In the genomic region with DNA sequence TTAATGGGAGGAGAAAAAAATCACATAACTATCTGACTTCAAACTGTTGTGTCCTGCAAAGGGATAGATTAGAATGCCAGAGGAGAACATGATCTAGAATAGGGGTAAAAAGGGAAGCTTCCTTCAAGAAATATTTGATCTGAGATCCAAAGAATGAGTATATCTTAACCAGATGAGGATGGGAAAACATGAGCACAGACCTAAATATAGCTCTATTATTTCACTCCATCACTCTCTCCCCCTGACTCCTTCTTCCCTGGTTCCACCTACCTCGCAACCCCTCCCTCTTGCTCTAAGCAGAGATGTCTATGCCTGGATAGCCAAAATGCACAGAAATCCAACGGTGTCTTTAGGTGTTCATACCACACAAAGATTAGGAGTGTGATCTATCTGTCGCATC, we compare ENCODE assay signal across 23 cellular contexts. TPM values are rescaled to one million over a fixed set of nuclear protein-coding genes. Genes with fewer than 3 reads are reported as not detected.
DNase-seq lines count a peak whose midpoint lies in the region; ATAC-seq and TF ChIP-seq lines count a peak whose summit lies in the region.
"Had no signal": no experiment of that assay in that cellular context is flagged by ENCODE, and none has a peak within 500 bp of the region (broad histone marks: within the 10 kb centered on the region; RNA-seq: fewer than 3 reads in every experiment).

No MANE protein-coding gene starts in this region.

- peaks cover 2% of the 10 kb centered on the region for H3K36me3 Mint-ChIP-seq in activated CD8-positive, alpha-beta T cell treated with anti-CD3 and anti-CD28 coated beads, Interleukin-2, amount 10 ng/mL, durations not matched to agents 7 days and 5 days (ENCODE audit: low read depth)
- peaks cover 75% of the 10 kb centered on the region for H3K36me3 Mint-ChIP-seq in activated CD8-positive, alpha-beta T cell treated with anti-CD3 and anti-CD28 coated beads for 36 hours (ENCODE audit: low read depth)
- H3K36me3 Mint-ChIP-seq in GM23338 (ENCODE audit: low read depth) (no peaks in the 10 kb centered on the region), WTC11 (no peaks in the 10 kb centered on the region)
- H3K36me3 Mint-ChIP-seq in stimulated activated naive B cell treated with anti-CD40 and anti-IgM and Interleukin-4, amounts not matched to agents 10 μg/mL and 1 μg/mL and 100 μg/mL, for 72 hours, result peaks cover 51 to 70% of the 10 kb centered on the region in 2 donors
- H3K36me3 Mint-ChIP-seq in activated naive CD8-positive, alpha-beta T cell treated with anti-CD3 and anti-CD28 coated beads for 36 hours, result peaks cover 62% of the 10 kb centered on the region
- H3K36me3 Mint-ChIP-seq: CD14-positive monocyte had no signal

- no peak overlapping the region for H3K4me3 ChIP-seq in GM23338
- H3K4me3 ChIP-seq: BLaER1 treated with 17β-estradiol and CSF1 and Interleukin-3, amounts not matched to agents 10 nM and 100 nM; GM12878; GM23248 had no signal

- no peaks in the 10 kb centered on the region; the same call in 1 of the 2 replicates for H3K9me2 ChIP-seq in GM23338 (ENCODE audit: insufficient read depth)

- 0 out of 2 replicates have a peak, but pooled peaks cover 7% of the 10 kb centered on the region for H3K4me1 ChIP-seq in GM23338 (ENCODE audit: insufficient read depth)
- H3K4me1 ChIP-seq: BE2C had no signal

- no peak overlapping the region for H3K27ac Mint-ChIP-seq in activated CD8-positive, alpha-beta T cell treated with anti-CD3 and anti-CD28 coated beads, Interleukin-2, amount 10 ng/mL, durations not matched to agents 7 days and 5 days
- no peak overlapping the region for H3K27ac Mint-ChIP-seq in activated CD8-positive, alpha-beta T cell treated with anti-CD3 and anti-CD28 coated beads for 36 hours
- H3K27ac Mint-ChIP-seq in GM23338 (no peak overlapping the region), WTC11 (no peak overlapping the region)
- H3K27ac Mint-ChIP-seq in stimulated activated naive B cell treated with anti-CD40 and anti-IgM and Interleukin-4, amounts not matched to agents 10 μg/mL and 1 μg/mL and 100 μg/mL, for 72 hours, result peak overlapping the region; percentile 84
- no peak overlapping the region for H3K27ac Mint-ChIP-seq in activated naive CD8-positive, alpha-beta T cell treated with anti-CD3 and anti-CD28 coated beads for 36 hours
- H3K27ac Mint-ChIP-seq: CD14-positive monocyte; CD4-positive, alpha-beta T cell; CD8-positive, alpha-beta memory T cell; H9; HFFc6 had no signal

- H3K27me3 ChIP-seq in GM23338 (ENCODE audit: insufficient read depth), result no peaks in the 10 kb centered on the region
- H3K27me3 ChIP-seq: BE2C; BLaER1 treated with 17β-estradiol and CSF1 and Interleukin-3, amounts not matched to agents 10 nM and 100 nM had no signal

- CTCF ChIA-PET in activated CD8-positive, alpha-beta T cell treated with anti-CD3 and anti-CD28 coated beads, Interleukin-2, amount 10 ng/mL, durations not matched to agents 7 days and 5 days (lab: Charles Lee), result interaction anchor here (0.7 to 3.7 kb wide), 6 partner anchors 10 to 33 kb away, joined by 3 to 35 read pairs (median 4); no protein-coding TSS in a partner anchor
- CTCF ChIA-PET in activated CD8-positive, alpha-beta T cell treated with anti-CD3 and anti-CD28 coated beads for 36 hours (lab: Charles Lee), result interaction anchor here (1.0 to 3.3 kb wide), 2 partner anchors 11 to 104 kb away, joined by 3 to 13 read pairs; no protein-coding TSS in a partner anchor
- CTCF ChIA-PET in WTC11 (lab: Charles Lee), result interaction anchor here (0.6 kb wide), 1 partner anchor 12 kb away, joined by 3 read pairs; no protein-coding TSS in a partner anchor

- H3K79me2 ChIP-seq in GM23338 (replicated peaks; ENCODE audit: insufficient read depth), result no peaks in the 10 kb centered on the region

- H2AFZ ChIP-seq in GM23338, result no peak overlapping the region
- H2AFZ ChIP-seq: GM23248 had no signal

- peak; percentile 38 for ATAC-seq in activated CD8-positive, alpha-beta T cell treated with anti-CD3 and anti-CD28 coated beads, Interleukin-2, amount 10 ng/mL, durations not matched to agents 7 days and 5 days
- no peak for ATAC-seq in activated CD8-positive, alpha-beta T cell treated with anti-CD3 and anti-CD28 coated beads for 36 hours
- ATAC-seq in GM23338 (no peak), WTC11 (no peak)
- ATAC-seq in stimulated activated naive B cell treated with anti-CD40 and anti-IgM and Interleukin-4, amounts not matched to agents 10 μg/mL and 1 μg/mL and 100 μg/mL, for 72 hours (replicated peaks), result peak in 1 of 2 donors; percentile 19
- ATAC-seq: GM12878, HCT116 had no signal

- no peaks in the 10 kb centered on the region for H3K27me3 Mint-ChIP-seq in activated CD8-positive, alpha-beta T cell treated with anti-CD3 and anti-CD28 coated beads, Interleukin-2, amount 10 ng/mL, durations not matched to agents 7 days and 5 days (ENCODE audit: low read depth)
- H3K27me3 Mint-ChIP-seq in activated CD8-positive, alpha-beta T cell treated with anti-CD3 and anti-CD28 coated beads for 36 hours, result no peaks in the 10 kb centered on the region
- no peaks in the 10 kb centered on the region for H3K27me3 Mint-ChIP-seq in GM23338 (ENCODE audit: insufficient read depth, low read depth, poor library complexity)
- no peaks in the 10 kb centered on the region for H3K27me3 Mint-ChIP-seq in stimulated activated naive B cell treated with anti-CD40 and anti-IgM and Interleukin-4, amounts not matched to agents 10 μg/mL and 1 μg/mL and 100 μg/mL, for 72 hours
- H3K27me3 Mint-ChIP-seq in activated naive CD8-positive, alpha-beta T cell treated with anti-CD3 and anti-CD28 coated beads for 36 hours, result no peaks in the 10 kb centered on the region
- no peaks in the 10 kb centered on the region for H3K27me3 Mint-ChIP-seq in WTC11 (ENCODE audit: low read depth)
- H3K27me3 Mint-ChIP-seq: CD4-positive, alpha-beta T cell; CD8-positive, alpha-beta memory T cell had no signal

- H3K9me3 Mint-ChIP-seq in activated CD8-positive, alpha-beta T cell treated with anti-CD3 and anti-CD28 coated beads, Interleukin-2, amount 10 ng/mL, durations not matched to agents 7 days and 5 days (ENCODE audit: insufficient read depth), result no peaks in the 10 kb centered on the region
- H3K9me3 Mint-ChIP-seq in activated CD8-positive, alpha-beta T cell treated with anti-CD3 and anti-CD28 coated beads for 36 hours, result no peaks in the 10 kb centered on the region
- H3K9me3 Mint-ChIP-seq in GM23338 (peaks cover 3% of the 10 kb centered on the region; the same call in 1 of the 3 replicates), WTC11 (no peaks in the 10 kb centered on the region)
- no peaks in the 10 kb centered on the region for H3K9me3 Mint-ChIP-seq in stimulated activated naive B cell treated with anti-CD40 and anti-IgM and Interleukin-4, amounts not matched to agents 10 μg/mL and 1 μg/mL and 100 μg/mL, for 72 hours
- H3K9me3 Mint-ChIP-seq in activated naive CD8-positive, alpha-beta T cell treated with anti-CD3 and anti-CD28 coated beads for 36 hours, result no peaks in the 10 kb centered on the region
- H3K9me3 Mint-ChIP-seq: HFFc6 had no signal

- no peak for TF ChIP-seq CTCF in activated CD8-positive, alpha-beta T cell treated with anti-CD3 and anti-CD28 coated beads for 36 hours (IDR thresholded peaks at IDR 0.05)
- no peak for TF ChIP-seq CTCF in GM23338 (conservative IDR thresholded peaks at IDR 0.05; ENCODE audit: low read depth in 2 of 2)
- no peak for TF ChIP-seq CTCF in WTC11 (IDR thresholded peaks at IDR 0.05)

- POLR2A ChIA-PET in activated CD8-positive, alpha-beta T cell treated with anti-CD3 and anti-CD28 coated beads, Interleukin-2, amount 10 ng/mL, durations not matched to agents 7 days and 5 days (lab: Charles Lee), result no interaction called here
- POLR2A ChIA-PET in activated CD8-positive, alpha-beta T cell treated with anti-CD3 and anti-CD28 coated beads for 36 hours (lab: Charles Lee), result no interaction called here
- POLR2A ChIA-PET in WTC11 (lab: Charles Lee), result no interaction called here

- no peaks in the 10 kb centered on the region for H3K4me1 Mint-ChIP-seq in activated CD8-positive, alpha-beta T cell treated with anti-CD3 and anti-CD28 coated beads, Interleukin-2, amount 10 ng/mL, durations not matched to agents 7 days and 5 days (ENCODE audit: low read depth)
- peaks cover 2% of the 10 kb centered on the region for H3K4me1 Mint-ChIP-seq in activated CD8-positive, alpha-beta T cell treated with anti-CD3 and anti-CD28 coated beads for 36 hours (ENCODE audit: low read depth)
- H3K4me1 Mint-ChIP-seq in GM23338 (peaks cover 17% of the 10 kb centered on the region), WTC11 (peaks cover 13% of the 10 kb centered on the region)
- peaks cover 14 to 38% of the 10 kb centered on the region in 2 donors for H3K4me1 Mint-ChIP-seq in stimulated activated naive B cell treated with anti-CD40 and anti-IgM and Interleukin-4, amounts not matched to agents 10 μg/mL and 1 μg/mL and 100 μg/mL, for 72 hours
- H3K4me1 Mint-ChIP-seq in activated naive CD8-positive, alpha-beta T cell treated with anti-CD3 and anti-CD28 coated beads for 36 hours, result no peaks in the 10 kb centered on the region
- H3K4me1 Mint-ChIP-seq: CD14-positive monocyte had no signal

- H4K20me1 ChIP-seq in GM23338 (replicated peaks; ENCODE audit: insufficient read depth), result no peaks in the 10 kb centered on the region
- H4K20me1 ChIP-seq: BLaER1 treated with 17β-estradiol and CSF1 and Interleukin-3, amounts not matched to agents 10 nM and 100 nM had no signal

- H3F3A ChIP-seq in GM23338 (replicated peaks; ENCODE audit: low read depth), result no peaks in the 10 kb centered on the region

- DNase-seq in activated CD8-positive, alpha-beta T cell treated with anti-CD3 and anti-CD28 coated beads, Interleukin-2, amount 10 ng/mL, durations not matched to agents 7 days and 5 days, result no peak
- DNase-seq in activated CD8-positive, alpha-beta T cell treated with anti-CD3 and anti-CD28 coated beads for 36 hours, result no peak
- DNase-seq in GM23338 (ENCODE audit: low spot score), result no peak
- DNase-seq in OCI-M2 (lab: John Stamatoyannopoulos, UW; ENCODE audit: unreplicated experiment), result peak; percentile 13
- no peak for DNase-seq in stimulated activated naive B cell treated with anti-CD40 and anti-IgM and Interleukin-4, amounts not matched to agents 10 μg/mL and 1 μg/mL and 100 μg/mL, for 72 hours
- DNase-seq in activated naive CD8-positive, alpha-beta T cell treated with anti-CD3 and anti-CD28 coated beads for 36 hours, result no peak
- no peak for DNase-seq in WTC11 (ENCODE audit: low spot score)
- DNase-seq: ACHN; AML-193; BE2C; CD4-positive, alpha-beta T cell; CD8-positive, alpha-beta memory T cell; DMS 273 treated with DMSO at 0.1 percent for 48 hours; DMS79; EL; GDM1; GM23248; H9; HFFc6 had no signal

- no peak overlapping the region for H3K4me3 Mint-ChIP-seq in activated CD8-positive, alpha-beta T cell treated with anti-CD3 and anti-CD28 coated beads, Interleukin-2, amount 10 ng/mL, durations not matched to agents 7 days and 5 days
- H3K4me3 Mint-ChIP-seq in activated CD8-positive, alpha-beta T cell treated with anti-CD3 and anti-CD28 coated beads for 36 hours, result no peak overlapping the region
- no peak overlapping the region for H3K4me3 Mint-ChIP-seq in GM23338
- no peak overlapping the region for H3K4me3 Mint-ChIP-seq in stimulated activated naive B cell treated with anti-CD40 and anti-IgM and Interleukin-4, amounts not matched to agents 10 μg/mL and 1 μg/mL and 100 μg/mL, for 72 hours
- H3K4me3 Mint-ChIP-seq in activated naive CD8-positive, alpha-beta T cell treated with anti-CD3 and anti-CD28 coated beads for 36 hours, result no peak overlapping the region
- H3K4me3 Mint-ChIP-seq in WTC11, result no peak overlapping the region
- H3K4me3 Mint-ChIP-seq: CD14-positive monocyte; CD4-positive, alpha-beta T cell; CD8-positive, alpha-beta memory T cell; H9; HFFc6 had no signal

- intact Hi-C loops in activated CD8-positive, alpha-beta T cell treated with anti-CD3 and anti-CD28 coated beads for 36 hours (cut with micrococcal nuclease), result no loop called here

- 0 out of 2 replicates have a peak overlapping the region, but pooled peaks have one; percentile 53 for H3K27ac ChIP-seq in GM23338 (ENCODE audit: low read depth)
- H3K27ac ChIP-seq: BLaER1 treated with 17β-estradiol and CSF1 and Interleukin-3, amounts not matched to agents 10 nM and 100 nM; GM23248 had no signal

- H3K36me3 ChIP-seq in GM23338 (ENCODE audit: insufficient read depth), result no peaks in the 10 kb centered on the region
- H3K36me3 ChIP-seq: BE2C; BLaER1 treated with 17β-estradiol and CSF1 and Interleukin-3, amounts not matched to agents 10 nM and 100 nM had no signal

- H3K4me2 ChIP-seq in GM23338, result no peak overlapping the region
- H3K4me2 ChIP-seq: BLaER1 treated with 17β-estradiol and CSF1 and Interleukin-3, amounts not matched to agents 10 nM and 100 nM had no signal

RNA-seq across cellular contexts. Expression of a gene that starts 36.4 kb away (rescaled TPM):
- under 1 TPM; 0.26 to 0.29 TPM for total RNA-seq in activated CD8-positive, alpha-beta T cell treated with anti-CD3 and anti-CD28 coated beads, Interleukin-2, amount 10 ng/mL, durations not matched to agents 7 days and 5 days
- total RNA-seq in activated CD8-positive, alpha-beta T cell treated with anti-CD3 and anti-CD28 coated beads for 36 hours, result 100 to 1,000 TPM; 112 to 113 TPM
- 0.17 and 0.58 TPM in 2 replicates for total RNA-seq in GM23338 (2014; rRNA removed; shearing (Covaris generic))
- polyA plus RNA-seq in GM23338 (2016; fragmentation: Nextera tagmentation; extraction: Ambion mirVana), result 0.10 and 0.17 TPM in 2 replicates
- total RNA-seq in activated naive CD8-positive, alpha-beta T cell treated with anti-CD3 and anti-CD28 coated beads for 36 hours, result 10 to 100 TPM; 35.7 to 36.9 TPM
- 0.46 to 0.57 TPM (median 0.50 TPM) in 3 replicates for total RNA-seq in WTC11 (2021)

RNA-seq across cellular contexts. Expression of a gene that starts 48.4 kb away (rescaled TPM):
- total RNA-seq in activated CD8-positive, alpha-beta T cell treated with anti-CD3 and anti-CD28 coated beads, Interleukin-2, amount 10 ng/mL, durations not matched to agents 7 days and 5 days, result 10 to 100 TPM; 35.3 to 40.0 TPM
- 10 to 100 TPM; 33.3 to 41.9 TPM for total RNA-seq in activated CD8-positive, alpha-beta T cell treated with anti-CD3 and anti-CD28 coated beads for 36 hours
- total RNA-seq in GM23338 (2014; rRNA removed; shearing (Covaris generic)), result 16.3 and 24.2 TPM in 2 replicates
- 10.7 and 12.9 TPM in 2 replicates for polyA plus RNA-seq in GM23338 (2016; fragmentation: Nextera tagmentation; extraction: Ambion mirVana)
- total RNA-seq in activated naive CD8-positive, alpha-beta T cell treated with anti-CD3 and anti-CD28 coated beads for 36 hours, result 10 to 100 TPM; 27.4 to 33.4 TPM
- total RNA-seq in WTC11 (2021), result 22.1 to 23.8 TPM (median 23.2 TPM) in 3 replicates

Comparison
In these comparisons a context has a peak if more than half of its experiments do, and no peak if none do; other contexts are left out.
1. RNA of a gene that starts 36.4 kb away (total RNA-seq): 112 to 113 TPM in activated CD8-positive, alpha-beta T cell treated with anti-CD3 and anti-CD28 coated beads for 36 hours and 35.7 to 36.9 TPM in activated naive CD8-positive, alpha-beta T cell treated with anti-CD3 and anti-CD28 coated beads for 36 hours; 0.46 to 0.57 TPM in WTC11, 0.26 to 0.29 TPM in activated CD8-positive, alpha-beta T cell treated with anti-CD3 and anti-CD28 coated beads, Interleukin-2, amount 10 ng/mL, durations not matched to agents 7 days and 5 days and 0.17 to 0.58 TPM in GM23338; every median in the first group is over 10 times any median in the second.